In genomic region chr19:38662508-38663155, GRCh38 we compare ENCODE assay signal across 8 cellular contexts. TPM values are rescaled to one million over a fixed set of nuclear protein-coding genes. Genes with fewer than 3 reads are reported as not detected.
DNase-seq lines count a peak whose midpoint lies in the region; ATAC-seq and TF ChIP-seq lines count a peak whose summit lies in the region.
"Had no signal": no experiment of that assay in that cellular context is flagged by ENCODE, and none has a peak within 500 bp of the region (broad histone marks: within the 10 kb centered on the region; RNA-seq: fewer than 3 reads in every experiment).

No MANE protein-coding gene starts in this region.

- ATAC-seq in natural killer cell: no peak
- ATAC-seq: activated T-cell treated with anti-CD3 and anti-CD28 coated beads, Interleukin-2, amount 50 U/mL, for 72 hours had no signal

- H3K27ac ChIP-seq in PC-9: peak overlapping the region; percentile 99
- H3K27ac ChIP-seq in coronary artery: peak overlapping the region; percentile 81 to 99
- peak overlapping the region; percentile 94 to 97 for H3K27ac ChIP-seq in tibial artery

- peaks cover 79 to 80% of the 10 kb centered on the region in 2 donors for H3K4me1 Mint-ChIP-seq in natural killer cell

- H3F3A ChIP-seq in PC-9 (ENCODE audit: insufficient read depth, low read depth): peaks cover 91% of the 10 kb centered on the region

- peak overlapping the region; percentile 35 for H3K4me3 Mint-ChIP-seq in natural killer cell
- H3K4me3 Mint-ChIP-seq: activated T-cell treated with anti-CD3 and anti-CD28 coated beads, Interleukin-2, amount 50 U/mL, for 72 hours had no signal

- BruUV-seq in PC-9 (replicated peaks; lab: Mats Ljungman, UMichigan): no TSS peak

- H3K4me3 ChIP-seq in PC-9: peak overlapping the region; percentile 21
- H3K4me3 ChIP-seq in coronary artery: peak overlapping the region; percentile 50
- H3K4me3 ChIP-seq in tibial artery: peak overlapping the region; percentile 26 to 30

- TF ChIP-seq CTCF in PC-9 (conservative IDR thresholded peaks at IDR 0.05) (no peak), coronary artery (IDR thresholded peaks at IDR 0.05) (no peak), natural killer cell (IDR thresholded peaks at IDR 0.05) (no peak), tibial artery (IDR thresholded peaks at IDR 0.05) (no peak)

- peak overlapping the region; percentile 79 to 85 for H3K27ac Mint-ChIP-seq in natural killer cell

- H3K36me3 ChIP-seq in PC-9 (ENCODE audit: low read depth) (peaks cover 29% of the 10 kb centered on the region; the same call in 1 of the 2 replicates), tibial artery (peaks cover 0 to 6% (median 0%) of the 10 kb centered on the region in 3 donors)

- H3K4me2 ChIP-seq in PC-9: peak overlapping the region; percentile 89

- CTCF ChIA-PET in PC-9 (lab: Charles Lee): no interaction called here

- H3K4me1 ChIP-seq in PC-9 (replicated peaks; ENCODE audit: insufficient read depth) (peaks cover 97% of the 10 kb centered on the region), tibial artery (peaks cover 31 to 100% (median 96%) of the 10 kb centered on the region in 4 donors)

- no peaks in the 10 kb centered on the region for H3K27me3 ChIP-seq in PC-9 (ENCODE audit: insufficient read depth, low read depth)
- no peaks in the 10 kb centered on the region for H3K27me3 ChIP-seq in tibial artery

- H3K9me3 Mint-ChIP-seq in natural killer cell: no peaks in the 10 kb centered on the region
- H3K9me3 Mint-ChIP-seq: activated T-cell treated with anti-CD3 and anti-CD28 coated beads, Interleukin-2, amount 50 U/mL, for 72 hours had no signal

- DNase-seq in PC-9: no peak
- DNase-seq in coronary artery (ENCODE audit: low spot score): no peak
- DNase-seq in natural killer cell: no peak
- no peak for DNase-seq in tibial artery
- no peak for DNase-seq in EL
- no peak for DNase-seq in activated naive CD4-positive, alpha-beta T cell (lab: John Stamatoyannopoulos, UW)
- DNase-seq in hippocampal formation (lab: John Stamatoyannopoulos, UW): no peak
- DNase-seq: activated T-cell treated with anti-CD3 and anti-CD28 coated beads, Interleukin-2, amount 50 U/mL, for 72 hours had no signal

- no peaks in the 10 kb centered on the region for H3K9me2 ChIP-seq in PC-9 (ENCODE audit: insufficient read depth)

- H3K79me2 ChIP-seq in PC-9 (ENCODE audit: low read depth): peaks cover 96% of the 10 kb centered on the region

- H3K27me3 Mint-ChIP-seq in natural killer cell (ENCODE audit: low read depth in 2 of 2): no peaks in the 10 kb centered on the region

- H3K36me3 Mint-ChIP-seq in natural killer cell: no peaks in the 10 kb centered on the region

- POLR2A ChIA-PET in PC-9 (lab: Charles Lee; ENCODE audit: unreplicated experiment): interaction anchor here (0.5 to 1.2 kb wide), 7 partner anchors 14 to 57 kb away, joined by 3 to 10 read pairs (median 5); partner anchors contain the start of gene ACTN4

- intact Hi-C loops in PC-9 (cut with micrococcal nuclease; ENCODE audit: unreplicated experiment): loop anchor here (1.0 kb wide), 1 partner anchor 11 kb away; no protein-coding TSS in a partner anchor
- intact Hi-C loops in natural killer cell (cut with micrococcal nuclease): no loop called here
- intact Hi-C loops in tibial artery (cut with DNase I; ENCODE audit: low total_unique reads): no loop called here

- H3K9me3 ChIP-seq in PC-9 (ENCODE audit: insufficient read depth, low read depth): no peaks in the 10 kb centered on the region
- H3K9me3 ChIP-seq in tibial artery: no peaks in the 10 kb centered on the region

- no peak overlapping the region for H2AFZ ChIP-seq in PC-9

- H4K20me1 ChIP-seq in PC-9 (ENCODE audit: insufficient read depth): peaks cover 59% of the 10 kb centered on the region

RNA-seq across cellular contexts. Expression of gene ACTN4, which starts 15.2 kb away (rescaled TPM):
- 1,066 and 1,233 TPM in 2 replicates for total RNA-seq in PC-9 (2021)
- total RNA-seq in natural killer cell: 100 to 1,000 TPM; 443 to 595 (median 541) TPM

RNA-seq across cellular contexts. Expression of gene EIF3K, which starts 43.6 kb away (rescaled TPM):
- total RNA-seq in PC-9 (2021) (230 and 292 TPM in 2 replicates), natural killer cell (100 to 1,000 TPM; 232 to 262 (median 238) TPM)

RNA-seq across cellular contexts. Expression of gene MAP4K1, which starts 44.9 kb away (rescaled TPM):
- 3.5 and 6.8 TPM in 2 replicates for total RNA-seq in PC-9 (2021)
- 100 to 1,000 TPM; 162 to 201 (median 163) TPM for total RNA-seq in natural killer cell

Comparison
In these comparisons a context has a peak if more than half of its experiments do, and no peak if none do; other contexts are left out.
1. RNA of gene MAP4K1, which starts 44.9 kb away (total RNA-seq): 162 to 201 TPM in natural killer cell; 3.5 to 6.8 TPM in PC-9; every median in the first group is over 10 times any median in the second.
2. Peak in every context shown above with its lines, with median percentiles within 50 percentile points of each other: H3K27ac ChIP-seq and H3K4me3 ChIP-seq.